Comparison of ENCODE assay signal across 18 cellular contexts in the genomic region with DNA sequence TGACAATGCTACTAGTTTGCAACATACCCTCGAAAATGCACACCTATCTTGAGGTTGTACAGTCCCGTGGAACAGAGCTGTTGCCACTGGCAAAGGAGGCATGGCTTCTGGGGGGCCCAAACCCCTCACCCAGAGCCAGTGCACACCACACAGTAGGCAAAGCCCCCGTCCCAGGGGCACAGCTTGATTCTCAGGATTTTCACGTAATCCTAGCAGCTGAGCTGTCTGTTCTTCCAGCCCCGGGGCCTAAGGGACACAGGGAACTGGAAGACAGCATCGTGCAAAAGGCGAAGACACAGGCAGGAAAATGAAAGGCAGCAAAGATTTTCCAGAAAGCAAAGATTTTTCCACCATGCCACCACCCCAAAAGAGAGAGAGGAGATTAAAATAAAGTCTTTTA.
"Had no signal": no experiment of that assay in that cellular context is flagged by ENCODE, and none has a peak within 500 bp of the region (broad histone marks: within the 10 kb centered on the region; RNA-seq: fewer than 3 reads in every experiment).

No MANE protein-coding gene starts in this region.

- H3K9me3 Mint-ChIP-seq: endodermal cell; stimulated activated memory B cell treated with anti-CD40 and anti-IgM and Interleukin-4, amounts not matched to agents 10 μg/mL and 1 μg/mL and 100 μg/mL, for 72 hours had no signal

- H3K27ac Mint-ChIP-seq: activated naive CD8-positive, alpha-beta T cell; endodermal cell; stimulated activated memory B cell treated with anti-CD40 and anti-IgM and Interleukin-4, amounts not matched to agents 10 μg/mL and 1 μg/mL and 100 μg/mL, for 72 hours had no signal

- DNase-seq: activated CD4-positive, alpha-beta T cell treated with anti-CD3 and anti-CD28 coated beads, Interleukin-2, amount 50 U/mL, for 4 hours; activated T-cell treated with anti-CD3 and anti-CD28 coated beads for 4 hours; colonic mucosa; esophagus squamous epithelium; gastrocnemius medialis; hypothalamus; occipital lobe; right lobe of liver; stimulated activated CD4-positive, alpha-beta T cell treated with anti-CD3 and anti-CD28 coated beads, Interleukin-1b, Interleukin-23, amount 100 ng/mL, for 48 hours; SW 1271; testis; trophoblast cell; uterus had no signal

- H3K36me3 ChIP-seq: adrenal gland, colonic mucosa, esophagus squamous epithelium, gastrocnemius medialis, right lobe of liver, uterus had no signal

- H3K4me1 Mint-ChIP-seq: stimulated activated memory B cell treated with anti-CD40 and anti-IgM and Interleukin-4, amounts not matched to agents 10 μg/mL and 1 μg/mL and 100 μg/mL, for 72 hours had no signal

- H3K27me3 Mint-ChIP-seq: activated naive CD8-positive, alpha-beta T cell; stimulated activated memory B cell treated with anti-CD40 and anti-IgM and Interleukin-4, amounts not matched to agents 10 μg/mL and 1 μg/mL and 100 μg/mL, for 72 hours had no signal

- H3K4me3 Mint-ChIP-seq: activated naive CD8-positive, alpha-beta T cell; endodermal cell; stimulated activated memory B cell treated with anti-CD40 and anti-IgM and Interleukin-4, amounts not matched to agents 10 μg/mL and 1 μg/mL and 100 μg/mL, for 72 hours had no signal

- H3K4me1 ChIP-seq: adrenal gland, colonic mucosa, esophagus squamous epithelium, gastrocnemius medialis, right lobe of liver, testis, uterus had no signal

- H3K27me3 ChIP-seq: adrenal gland, colonic mucosa, gastrocnemius medialis, right lobe of liver, testis, uterus had no signal

- H3K36me3 Mint-ChIP-seq: activated naive CD8-positive, alpha-beta T cell; stimulated activated memory B cell treated with anti-CD40 and anti-IgM and Interleukin-4, amounts not matched to agents 10 μg/mL and 1 μg/mL and 100 μg/mL, for 72 hours had no signal

- ATAC-seq: gastrocnemius medialis; right lobe of liver; stimulated activated memory B cell treated with anti-CD40 and anti-IgM and Interleukin-4, amounts not matched to agents 10 μg/mL and 1 μg/mL and 100 μg/mL, for 72 hours had no signal

- H3K4me3 ChIP-seq: adrenal gland, colonic mucosa, esophagus squamous epithelium, gastrocnemius medialis, right lobe of liver, skin epidermis, testis, uterus had no signal

- H3K27ac ChIP-seq: adrenal gland, colonic mucosa, esophagus squamous epithelium, gastrocnemius medialis, right lobe of liver, skin epidermis, testis, uterus had no signal
